In the genomic region with DNA sequence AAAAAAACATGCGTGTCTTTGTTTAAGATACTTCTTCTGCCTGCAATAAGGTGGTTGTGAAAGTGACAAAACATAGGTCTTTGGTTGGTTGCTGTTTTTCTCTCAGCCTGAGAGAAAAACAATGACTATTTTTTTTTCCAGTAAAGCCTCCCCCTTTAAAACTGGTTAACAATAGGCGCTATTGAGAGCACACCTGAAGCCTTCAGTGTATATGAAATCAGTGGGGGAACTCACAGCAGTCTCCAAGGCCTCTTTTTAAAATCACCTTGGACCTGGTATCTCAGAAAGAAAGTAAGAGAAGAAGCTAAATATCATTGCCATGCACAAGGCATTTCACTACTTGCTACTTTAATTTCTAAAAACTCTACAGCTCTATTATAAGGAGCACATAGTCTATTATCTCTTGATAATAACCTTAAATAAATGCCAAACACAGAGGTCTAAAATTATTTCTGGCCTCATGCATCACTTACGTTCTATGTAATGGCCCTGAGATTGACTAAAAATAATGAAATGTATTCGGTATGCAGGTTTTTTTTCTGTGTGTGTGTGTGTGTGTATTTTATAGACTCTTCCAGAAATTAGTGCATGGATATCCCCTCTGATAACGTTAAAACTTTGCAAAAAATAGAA, we compare ENCODE assay signal across 27 cellular contexts.
"Had no signal": no experiment of that assay in that cellular context is flagged by ENCODE, and none has a peak within 500 bp of the region (broad histone marks: within the 10 kb centered on the region; RNA-seq: fewer than 3 reads in every experiment).

No MANE protein-coding gene starts in this region.

- H3K36me3 Mint-ChIP-seq: naive thymus-derived CD8-positive, alpha-beta T cell; stimulated activated naive B cell treated with anti-CD40 and anti-IgM and Interleukin-4, amounts not matched to agents 10 μg/mL and 1 μg/mL and 100 μg/mL, for 72 hours had no signal

- H3K79me2 ChIP-seq: hepatocyte had no signal

- H3K4me2 ChIP-seq: hepatocyte, smooth muscle cell had no signal

- H3K4me1 ChIP-seq: lower lobe of right lung, pancreas, prostate gland, stomach, testis, thyroid gland, transverse colon, upper lobe of left lung, vagina had no signal

- H3K36me3 ChIP-seq: heart right ventricle, lower lobe of right lung, pancreas, prostate gland, right lobe of liver, stomach, thyroid gland, transverse colon, upper lobe of left lung, vagina had no signal

- FAIRE-seq: islet of Langerhans, kidney, pancreas had no signal

- H3K4me1 Mint-ChIP-seq: naive thymus-derived CD8-positive, alpha-beta T cell; neural crest cell; stimulated activated naive B cell treated with anti-CD40 and anti-IgM and Interleukin-4, amounts not matched to agents 10 μg/mL and 1 μg/mL and 100 μg/mL, for 72 hours had no signal

- DNase-seq: heart right ventricle; kidney; lower lobe of right lung; mammary epithelial cell; mesenchymal stem cell; naive thymus-derived CD8-positive, alpha-beta T cell; nucleus accumbens; pancreas; posterior cingulate gyrus; retina; right lobe of liver; stimulated activated CD4-positive, alpha-beta T cell treated with anti-CD3 and anti-CD28 coated beads, Interleukin-1b, Interleukin-23, amount 100 ng/mL, for 48 hours; stimulated activated CD4-positive, alpha-beta T cell treated with anti-CD3 and anti-CD28 coated beads, Interleukin-4, amount 100 ng/mL, for 1 hour; stimulated activated naive B cell treated with anti-CD40 and anti-IgM and Interleukin-4, amounts not matched to agents 10 μg/mL and 1 μg/mL and 100 μg/mL, for 72 hours; stimulated activated naive CD8-positive, alpha-beta T cell treated with anti-CD3 and anti-CD28 coated beads, Interleukin-15, Interleukin-2, amounts not matched to agents 100 U/mL and 50 U/mL, for 24 hours; stomach; testis; thyroid gland; transverse colon; upper lobe of left lung had no signal

- H3K4me3 Mint-ChIP-seq: naive thymus-derived CD8-positive, alpha-beta T cell; nephron; neural crest cell; stimulated activated naive B cell treated with anti-CD40 and anti-IgM and Interleukin-4, amounts not matched to agents 10 μg/mL and 1 μg/mL and 100 μg/mL, for 72 hours had no signal

- ATAC-seq: lower lobe of right lung; naive thymus-derived CD8-positive, alpha-beta T cell; pancreas; right lobe of liver; stimulated activated naive B cell treated with anti-CD40 and anti-IgM and Interleukin-4, amounts not matched to agents 10 μg/mL and 1 μg/mL and 100 μg/mL, for 72 hours; stimulated activated naive CD8-positive, alpha-beta T cell treated with anti-CD3 and anti-CD28 coated beads, Interleukin-15, Interleukin-2, amounts not matched to agents 100 U/mL and 50 U/mL, for 24 hours had no signal

- H3K27ac Mint-ChIP-seq: naive thymus-derived CD8-positive, alpha-beta T cell; stimulated activated naive B cell treated with anti-CD40 and anti-IgM and Interleukin-4, amounts not matched to agents 10 μg/mL and 1 μg/mL and 100 μg/mL, for 72 hours had no signal

- H3K27me3 ChIP-seq: heart right ventricle, hepatocyte, pancreas, right lobe of liver, stomach, testis, thyroid gland, transverse colon, upper lobe of left lung, vagina had no signal

- H3K9me3 Mint-ChIP-seq: nephron, neural crest cell had no signal

- H3K27me3 Mint-ChIP-seq: naive thymus-derived CD8-positive, alpha-beta T cell; stimulated activated naive B cell treated with anti-CD40 and anti-IgM and Interleukin-4, amounts not matched to agents 10 μg/mL and 1 μg/mL and 100 μg/mL, for 72 hours had no signal

- H3K27ac ChIP-seq: hepatocyte, lower lobe of right lung, pancreas, prostate gland, right lobe of liver, stomach, testis, thyroid gland, transverse colon, upper lobe of left lung, vagina had no signal

- H2AFZ ChIP-seq: hepatocyte had no signal

- H3K9me3 ChIP-seq: heart right ventricle, lower lobe of right lung, pancreas, prostate gland, right lobe of liver, stomach, testis, thyroid gland, transverse colon, upper lobe of left lung, vagina had no signal

- H3K4me3 ChIP-seq: heart right ventricle, hepatocyte, lower lobe of right lung, pancreas, prostate gland, right lobe of liver, smooth muscle cell, stomach, testis, thyroid gland, transverse colon, upper lobe of left lung, vagina had no signal
